In the genomic region with DNA sequence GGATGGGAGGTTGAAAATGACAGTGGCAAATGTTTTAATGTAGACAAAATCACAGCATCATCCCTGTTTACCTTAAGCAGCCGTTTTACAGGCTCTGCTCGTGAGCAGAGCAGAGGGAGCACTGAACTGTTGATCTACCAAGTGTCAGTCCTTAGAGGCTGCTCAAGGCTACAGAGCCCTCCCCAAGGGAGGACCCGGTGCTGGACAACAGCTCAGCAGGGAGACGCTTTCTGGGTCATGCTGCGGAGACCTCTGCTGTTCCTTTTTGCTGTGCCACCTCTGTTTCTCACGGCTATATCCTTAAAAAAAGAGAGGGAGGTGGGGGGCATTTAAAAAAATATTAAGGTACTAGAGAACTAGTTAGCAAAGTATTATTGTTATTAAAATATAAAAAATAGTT, we compare ENCODE assay signal across 1 cellular context.
TF ChIP-seq lines count a peak whose summit lies in the region.

No MANE protein-coding gene starts in this region.

TF ChIP-seq in H1, 55 proteins besides CTCF, POLR2A, EP300 and RAD21 (continued from another document):
- TF ChIP-seq, protein P1, sequence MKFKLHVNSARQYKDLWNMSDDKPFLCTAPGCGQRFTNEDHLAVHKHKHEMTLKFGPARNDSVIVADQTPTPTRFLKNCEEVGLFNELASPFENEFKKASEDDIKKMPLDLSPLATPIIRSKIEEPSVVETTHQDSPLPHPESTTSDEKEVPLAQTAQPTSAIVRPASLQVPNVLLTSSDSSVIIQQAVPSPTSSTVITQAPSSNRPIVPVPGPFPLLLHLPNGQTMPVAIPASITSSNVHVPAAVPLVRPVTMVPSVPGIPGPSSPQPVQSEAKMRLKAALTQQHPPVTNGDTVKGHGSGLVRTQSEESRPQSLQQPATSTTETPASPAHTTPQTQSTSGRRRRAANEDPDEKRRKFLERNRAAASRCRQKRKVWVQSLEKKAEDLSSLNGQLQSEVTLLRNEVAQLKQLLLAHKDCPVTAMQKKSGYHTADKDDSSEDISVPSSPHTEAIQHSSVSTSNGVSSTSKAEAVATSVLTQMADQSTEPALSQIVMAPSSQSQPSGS (IDR thresholded peaks at IDR 0.05; ENCODE audit: low read length) = no peak
- TF ChIP-seq SP1 (IDR thresholded peaks at IDR 0.05; ENCODE audit: low read depth, low read length) = no peak
- TF ChIP-seq GABPA (IDR thresholded peaks at IDR 0.05; ENCODE audit: borderline replicate concordance, insufficient read depth, low read length) = no peak
- TF ChIP-seq YY1 (IDR thresholded peaks at IDR 0.05; ENCODE audit: low read depth, low read length) = no peak
- no peak for TF ChIP-seq BACH1 (IDR thresholded peaks at IDR 0.05; ENCODE audit: low read length)
- TF ChIP-seq TBP (IDR thresholded peaks at IDR 0.05; ENCODE audit: low read depth, low read length) = no peak
- TF ChIP-seq USF2 (IDR thresholded peaks at IDR 0.05; ENCODE audit: low read length) = no peak
- TF ChIP-seq SUZ12 (IDR thresholded peaks at IDR 0.05; ENCODE audit: low read length) = no peak
- no peak for TF ChIP-seq SP4 (IDR thresholded peaks at IDR 0.05; ENCODE audit: low read length)
- TF ChIP-seq ASH2L (IDR thresholded peaks at IDR 0.05; ENCODE audit: low read length) = no peak
- TF ChIP-seq POLR2AphosphoS5 (IDR thresholded peaks at IDR 0.05; ENCODE audit: low read depth, low read length) = no peak
- TF ChIP-seq SAP30 (IDR thresholded peaks at IDR 0.05; ENCODE audit: insufficient read depth, insufficient replicate concordance, low read length) = no peak
